ENCODE assay signal across 27 cellular contexts in the genomic region with DNA sequence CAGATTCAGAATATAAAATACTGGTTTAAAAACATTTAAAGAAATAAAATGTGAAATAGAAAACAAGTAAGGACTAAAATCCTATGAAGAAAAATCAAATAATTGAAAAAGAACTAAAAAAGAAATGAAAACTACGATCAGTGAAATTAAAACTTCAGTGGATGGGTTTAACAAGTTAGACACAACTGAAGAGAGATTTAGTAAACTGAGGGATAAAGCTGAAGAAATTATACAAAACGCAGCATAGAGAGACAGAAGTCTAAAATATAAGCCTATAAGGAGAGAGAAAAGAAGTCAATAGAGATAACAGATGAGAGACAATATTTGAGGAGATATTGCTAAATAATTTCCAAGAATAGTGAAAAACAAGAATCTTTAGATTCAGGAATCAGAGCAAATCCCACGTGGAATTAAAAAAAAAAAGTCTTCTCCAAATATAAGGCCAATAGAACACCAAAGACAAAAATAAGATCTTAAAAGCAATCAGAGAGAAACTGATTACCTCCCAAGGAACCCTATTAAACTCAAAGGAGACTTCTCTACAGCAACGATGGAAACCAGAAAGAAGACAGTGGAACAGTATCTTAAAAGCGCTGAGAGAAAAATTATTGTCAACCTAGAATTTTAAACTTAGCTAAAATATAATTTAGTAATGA.
"Had no signal": no experiment of that assay in that cellular context is flagged by ENCODE, and none has a peak within 500 bp of the region (broad histone marks: within the 10 kb centered on the region; RNA-seq: fewer than 3 reads in every experiment).

No MANE protein-coding gene starts in this region.

- H3K27ac ChIP-seq: epithelial cell of prostate, neutrophil, pancreas, spleen, WERI-Rb-1 had no signal

- H3K9me3 Mint-ChIP-seq: natural killer cell treated with Interleukin-12 subunit alpha and Interleukin-12 subunit beta and Interleukin-15 and Interleukin-18, amount 100 ng/mL, for 72 hours had no signal

- H3K36me3 ChIP-seq: gastroesophageal sphincter, heart left ventricle, neutrophil, pancreas, spleen, upper lobe of left lung, WERI-Rb-1 had no signal

- DNase-seq: activated CD4-positive, alpha-beta T cell treated with anti-CD3 and anti-CD28 coated beads, Interleukin-2, amount 10 ng/mL, durations not matched to agents 7 days and 5 days; activated CD4-positive, CD25-positive, alpha-beta regulatory T cell treated with anti-CD3 and anti-CD28 coated beads, Interleukin-2, amount 50 U/mL, for 72 hours; activated CD8-positive, alpha-beta T cell treated with anti-CD3 and anti-CD28 coated beads, Interleukin-2, amount 10 ng/mL, durations not matched to agents 7 days and 5 days; activated gamma-delta T cell; activated naive CD4-positive, alpha-beta T cell treated with anti-CD3 and anti-CD28 coated beads, Interleukin-2, amount 50 U/mL, for 16 hours; activated naive CD8-positive, alpha-beta T cell treated with anti-CD3 and anti-CD28 coated beads, Interleukin-2, amount 50 U/mL, for 24 hours; aorta; cortex of kidney; endodermal cell; heart left ventricle; left ventricle myocardium superior; mammary epithelial cell; pancreas; spleen; stimulated activated CD4-positive, alpha-beta T cell treated with anti-CD3 and anti-CD28 coated beads, Interleukin-4, amount 100 ng/mL, for 24 hours; stimulated activated naive CD8-positive, alpha-beta T cell treated with anti-CD3 and anti-CD28 coated beads, Interleukin-15, Interleukin-2, amounts not matched to agents 100 U/mL and 50 U/mL, for 24 hours; T-helper 1 cell; upper lobe of left lung; WERI-Rb-1 had no signal

- H3K27ac Mint-ChIP-seq: activated CD4-positive, alpha-beta T cell treated with anti-CD3 and anti-CD28 coated beads, Interleukin-2, amount 10 ng/mL, durations not matched to agents 7 days and 5 days; activated CD8-positive, alpha-beta T cell treated with anti-CD3 and anti-CD28 coated beads, Interleukin-2, amount 10 ng/mL, durations not matched to agents 7 days and 5 days; activated naive CD8-positive, alpha-beta T cell treated with anti-CD3 and anti-CD28 coated beads, Interleukin-2, amount 50 U/mL, for 24 hours; activated T-helper 1 cell treated with anti-CD3 and anti-CD28 coated beads, Interleukin-12 subunit alpha, Interleukin-12 subunit beta, Interleukin-2, Interleukin-4 antibody, amounts not matched to agents 30 ng/mL and 10 ng/mL and 1 ng/mL, durations not matched to agents 14 hours and 24 hours and 36 hours; endodermal cell; natural killer cell treated with Interleukin-12 subunit alpha and Interleukin-12 subunit beta and Interleukin-15 and Interleukin-18, amount 100 ng/mL, for 72 hours had no signal

- H3K9me3 ChIP-seq: gastroesophageal sphincter, neutrophil, pancreas, upper lobe of left lung had no signal

- H3K4me1 ChIP-seq: pancreas had no signal

- ATAC-seq: activated CD8-positive, alpha-beta T cell treated with anti-CD3 and anti-CD28 coated beads, Interleukin-2, amount 10 ng/mL, durations not matched to agents 7 days and 5 days; activated naive CD8-positive, alpha-beta T cell treated with anti-CD3 and anti-CD28 coated beads, Interleukin-2, amount 50 U/mL, for 24 hours; gastroesophageal sphincter; heart left ventricle; left ventricle myocardium superior; natural killer cell treated with Interleukin-12 subunit alpha and Interleukin-12 subunit beta and Interleukin-15 and Interleukin-18, amount 100 ng/mL, for 72 hours; pancreas; sciatic nerve; stimulated activated naive CD8-positive, alpha-beta T cell treated with anti-CD3 and anti-CD28 coated beads, Interleukin-15, Interleukin-2, amounts not matched to agents 100 U/mL and 50 U/mL, for 24 hours had no signal

- H3K4me3 ChIP-seq: gastroesophageal sphincter, heart left ventricle, pancreas, spleen, upper lobe of left lung had no signal

- H3K27me3 Mint-ChIP-seq: natural killer cell treated with Interleukin-12 subunit alpha and Interleukin-12 subunit beta and Interleukin-15 and Interleukin-18, amount 100 ng/mL, for 72 hours had no signal

- FAIRE-seq: islet of Langerhans, pancreas, TTC549 had no signal

- H3K27me3 ChIP-seq: gastroesophageal sphincter, heart left ventricle, neutrophil, pancreas, spleen, upper lobe of left lung had no signal

- H3K4me3 Mint-ChIP-seq: activated CD4-positive, alpha-beta T cell treated with anti-CD3 and anti-CD28 coated beads, Interleukin-2, amount 10 ng/mL, durations not matched to agents 7 days and 5 days; activated CD8-positive, alpha-beta T cell treated with anti-CD3 and anti-CD28 coated beads, Interleukin-2, amount 10 ng/mL, durations not matched to agents 7 days and 5 days; activated naive CD8-positive, alpha-beta T cell treated with anti-CD3 and anti-CD28 coated beads, Interleukin-2, amount 50 U/mL, for 24 hours; activated T-helper 1 cell treated with anti-CD3 and anti-CD28 coated beads, Interleukin-12 subunit alpha, Interleukin-12 subunit beta, Interleukin-2, Interleukin-4 antibody, amounts not matched to agents 30 ng/mL and 10 ng/mL and 1 ng/mL, durations not matched to agents 14 hours and 24 hours and 36 hours; endodermal cell; natural killer cell treated with Interleukin-12 subunit alpha and Interleukin-12 subunit beta and Interleukin-15 and Interleukin-18, amount 100 ng/mL, for 72 hours had no signal
